ENCODE assay signal across 11 cellular contexts in genomic region chr17:8224891-8225812, GRCh38. TPM values are rescaled to one million over a fixed set of nuclear protein-coding genes. Genes with fewer than 3 reads are reported as not detected.
DNase-seq lines count a peak whose midpoint lies in the region; ATAC-seq and TF ChIP-seq lines count a peak whose summit lies in the region.
"Had no signal": no experiment of that assay in that cellular context is flagged by ENCODE, and none has a peak within 500 bp of the region (broad histone marks: within the 10 kb centered on the region; RNA-seq: fewer than 3 reads in every experiment).

No MANE protein-coding gene starts in this region.

- H3K9me3 Mint-ChIP-seq in T-helper 2 cell treated with Interferon-gamma antibody and Interleukin-4, amounts not matched to agents 5 μg/mL and 100 μg/mL, for 36 hours, result no peaks in the 10 kb centered on the region
- no peaks in the 10 kb centered on the region for H3K9me3 Mint-ChIP-seq in dendritic cell treated with granulocyte-macrophage colony-stimulating factor and Interleukin-4, amounts not matched to agents 40 ng/mL and 50 ng/mL, for 4 days
- H3K9me3 Mint-ChIP-seq in osteocyte (ENCODE audit: unreplicated experiment), result no peaks in the 10 kb centered on the region

- peaks cover 3% of the 10 kb centered on the region; the same call in 1 of the 2 replicates for H4K20me1 ChIP-seq in OCI-LY3 (ENCODE audit: insufficient read depth, low read length)

- no peak overlapping the region for H3K27ac ChIP-seq in OCI-LY3 (ENCODE audit: low read length)

- peaks cover 47% of the 10 kb centered on the region for H3K36me3 Mint-ChIP-seq in T-helper 2 cell treated with Interferon-gamma antibody and Interleukin-4, amounts not matched to agents 5 μg/mL and 100 μg/mL, for 36 hours (ENCODE audit: low read depth)
- peaks cover 84% of the 10 kb centered on the region for H3K36me3 Mint-ChIP-seq in dendritic cell treated with granulocyte-macrophage colony-stimulating factor and Interleukin-4, amounts not matched to agents 40 ng/mL and 50 ng/mL, for 4 days (ENCODE audit: low read depth)
- H3K36me3 Mint-ChIP-seq in osteocyte (ENCODE audit: unreplicated experiment), result peaks cover 12% of the 10 kb centered on the region

- no peaks in the 10 kb centered on the region for H3K9me3 ChIP-seq in OCI-LY3 (ENCODE audit: insufficient read depth, low read length)
- H3K9me3 ChIP-seq: thoracic aorta had no signal

- H3K79me2 ChIP-seq in OCI-LY3 (ENCODE audit: low read length), result no peaks in the 10 kb centered on the region

- intact Hi-C loops in dendritic cell treated with granulocyte-macrophage colony-stimulating factor and Interleukin-4, amounts not matched to agents 40 ng/mL and 50 ng/mL, for 4 days (cut with micrococcal nuclease), result loop anchor here (5.0 kb wide), 1 partner anchor 88 kb away; no protein-coding TSS in a partner anchor

- peak overlapping the region; percentile 82 for H3K27ac Mint-ChIP-seq in T-helper 2 cell treated with Interferon-gamma antibody and Interleukin-4, amounts not matched to agents 5 μg/mL and 100 μg/mL, for 36 hours
- H3K27ac Mint-ChIP-seq in dendritic cell treated with granulocyte-macrophage colony-stimulating factor and Interleukin-4, amounts not matched to agents 40 ng/mL and 50 ng/mL, for 4 days, result peak overlapping the region; percentile 99
- H3K27ac Mint-ChIP-seq in osteocyte (ENCODE audit: unreplicated experiment), result peak overlapping the region; percentile 23

- no peaks in the 10 kb centered on the region for H3K27me3 ChIP-seq in OCI-LY3 (ENCODE audit: low read depth, low read length)

- no peak overlapping the region for H3K9ac ChIP-seq in OCI-LY3 (ENCODE audit: low read length)

- H3K36me3 ChIP-seq in OCI-LY3 (replicated peaks; ENCODE audit: low read depth, low read length), result peaks cover 11% of the 10 kb centered on the region

- peaks cover 44% of the 10 kb centered on the region for H3K4me1 Mint-ChIP-seq in T-helper 2 cell treated with Interferon-gamma antibody and Interleukin-4, amounts not matched to agents 5 μg/mL and 100 μg/mL, for 36 hours (ENCODE audit: low read depth)
- peaks cover 58% of the 10 kb centered on the region for H3K4me1 Mint-ChIP-seq in dendritic cell treated with granulocyte-macrophage colony-stimulating factor and Interleukin-4, amounts not matched to agents 40 ng/mL and 50 ng/mL, for 4 days (ENCODE audit: low read depth)
- H3K4me1 Mint-ChIP-seq in osteocyte (ENCODE audit: unreplicated experiment), result peaks cover 33% of the 10 kb centered on the region

- H3K4me2 ChIP-seq in OCI-LY3 (ENCODE audit: low read length), result 0 out of 2 replicates have a peak overlapping the region, but pooled peaks have one; percentile 8

- ATAC-seq in GM21526 (IDR thresholded peaks at IDR 0.05; ENCODE audit: low FRiP score, unreplicated experiment), result no peak
- ATAC-seq in GM21619 (IDR thresholded peaks at IDR 0.05; ENCODE audit: unreplicated experiment), result no peak

- no peak for DNase-seq in T-helper 2 cell treated with Interferon-gamma antibody and Interleukin-4, amounts not matched to agents 5 μg/mL and 100 μg/mL, for 36 hours (ENCODE audit: low spot score)
- DNase-seq in T-helper 2 cell (no peak), osteocyte (ENCODE audit: extremely low spot score, unreplicated experiment) (no peak)
- DNase-seq in stimulated activated CD4-positive, alpha-beta T cell treated with anti-CD3 and anti-CD28 coated beads, Interleukin-4, amount 100 ng/mL, for 4 hours, result no peak
- DNase-seq: DMS153, foreskin melanocyte had no signal

- peaks cover 8% of the 10 kb centered on the region for H3K27me3 Mint-ChIP-seq in T-helper 2 cell treated with Interferon-gamma antibody and Interleukin-4, amounts not matched to agents 5 μg/mL and 100 μg/mL, for 36 hours (ENCODE audit: low read depth)
- no peaks in the 10 kb centered on the region for H3K27me3 Mint-ChIP-seq in dendritic cell treated with granulocyte-macrophage colony-stimulating factor and Interleukin-4, amounts not matched to agents 40 ng/mL and 50 ng/mL, for 4 days
- H3K27me3 Mint-ChIP-seq in osteocyte (ENCODE audit: unreplicated experiment), result no peaks in the 10 kb centered on the region

- H3K4me1 ChIP-seq in OCI-LY3 (ENCODE audit: low read length), result peaks cover 20% of the 10 kb centered on the region

- H2AFZ ChIP-seq in OCI-LY3 (ENCODE audit: low read depth, low read length), result no peak overlapping the region

- no peak overlapping the region for H3K4me3 ChIP-seq in OCI-LY3 (ENCODE audit: low read length)

- H3K4me3 Mint-ChIP-seq in T-helper 2 cell treated with Interferon-gamma antibody and Interleukin-4, amounts not matched to agents 5 μg/mL and 100 μg/mL, for 36 hours, result peak overlapping the region; percentile 45
- H3K4me3 Mint-ChIP-seq in dendritic cell treated with granulocyte-macrophage colony-stimulating factor and Interleukin-4, amounts not matched to agents 40 ng/mL and 50 ng/mL, for 4 days, result no peak overlapping the region
- H3K4me3 Mint-ChIP-seq in osteocyte (ENCODE audit: unreplicated experiment), result no peak overlapping the region

- TF ChIP-seq CTCF in OCI-LY3 (IDR thresholded peaks at IDR 0.05; ENCODE audit: low read depth, low read length) (no peak), osteocyte (IDR thresholded peaks at IDR 0.05) (no peak)

RNA-seq across cellular contexts. Expression of gene AURKB, which starts 14.8 kb away (rescaled TPM):
- 13.3 and 15.7 TPM in 2 replicates for total RNA-seq in osteocyte

RNA-seq across cellular contexts. Expression of gene CTC1, which starts 22.7 kb away (rescaled TPM):
- 38.7 and 40.1 TPM in 2 replicates for total RNA-seq in osteocyte

RNA-seq across cellular contexts. Expression of gene PFAS, which starts 23.9 kb away (rescaled TPM):
- 48.9 and 53.6 TPM in 2 replicates for total RNA-seq in osteocyte

RNA-seq across cellular contexts. Expression of gene BORCS6, which starts 35.2 kb away (rescaled TPM):
- 6.2 and 6.8 TPM in 2 replicates for total RNA-seq in osteocyte

RNA-seq across cellular contexts. Expression of gene TMEM107, which starts 49.0 kb away (rescaled TPM):
- total RNA-seq in osteocyte, result 8.4 and 10.5 TPM in 2 replicates

Comparison
In these comparisons a context has a peak if more than half of its experiments do, and no peak if none do; other contexts are left out.
1. H3K27ac Mint-ChIP-seq: peak in every context shown above with its lines; median percentile 99 in dendritic cell treated with granulocyte-macrophage colony-stimulating factor and Interleukin-4, amounts not matched to agents 40 ng/mL and 50 ng/mL, for 4 days; 82 in T-helper 2 cell treated with Interferon-gamma antibody and Interleukin-4, amounts not matched to agents 5 μg/mL and 100 μg/mL, for 36 hours; 23 in osteocyte.